Comparison of ENCODE assay signal across 7 cellular contexts in genomic region chr21:26846036-26846931, GRCh38.
A peak's percentile ranks its signal among the peaks of the same experiment; 100 is the strongest.
DNase-seq lines count a peak whose midpoint lies in the region; ATAC-seq and TF ChIP-seq lines count a peak whose summit lies in the region.

No MANE protein-coding gene starts in this region.

- H3K27ac ChIP-seq in caudate nucleus (ENCODE audit: low read depth, low read length) = peak overlapping the region; percentile 97

- peak; percentile 30 for TF ChIP-seq CTCF in retinal pigment epithelial cell (conservative IDR thresholded peaks at IDR 0.05; ENCODE audit: low read depth, low read length)

- H3K4me3 ChIP-seq in retinal pigment epithelial cell (ENCODE audit: low read length) = peak overlapping the region; percentile 74

- DNase-seq in GM04503 (ENCODE audit: low read depth) (peak; percentile 44), NCI-H69 (lab: John Stamatoyannopoulos, UW) (peak; percentile 48), caudate nucleus (lab: John Stamatoyannopoulos, UW) (peak in 58 of 61 donors; percentile 15 to 83 (median 66)), iPS-NIHi11 (ENCODE audit: low spot score) (peak; percentile 55), retinal pigment epithelial cell (ENCODE audit: low read depth) (no peak), CD1c-positive myeloid dendritic cell (ENCODE audit: extremely low spot score) (no peak)

- TF ChIP-seq POLR2A in GM18505 (IDR thresholded peaks at IDR 0.05; ENCODE audit: borderline replicate concordance, extremely low read depth, insufficient read depth, insufficient read length) = no peak

- ATAC-seq in GM18505 (IDR thresholded peaks at IDR 0.05; ENCODE audit: unreplicated experiment) = no peak

Comparison
In these comparisons a context has a peak if more than half of its experiments do, and no peak if none do; other contexts are left out.
1. DNase-seq: peak in GM04503 (single experiment), NCI-H69 (single experiment), caudate nucleus (58 of 61) and iPS-NIHi11 (single experiment); none in retinal pigment epithelial cell (single experiment) and CD1c-positive myeloid dendritic cell (single experiment).